ENCODE assay signal across 8 cellular contexts in genomic region chr7:102363549-102364393, GRCh38. TPM values are rescaled to one million over a fixed set of nuclear protein-coding genes. Genes with fewer than 3 reads are reported as not detected.
DNase-seq lines count a peak whose midpoint lies in the region; ATAC-seq and TF ChIP-seq lines count a peak whose summit lies in the region.
"Not testable (repeated sequence)": the region's sequence is repeated elsewhere in the genome, so short reads cannot be mapped to it uniquely, and the experiment has no call there.

No MANE protein-coding gene starts in this region.

- not testable (repeated sequence) for H3K9me3 Mint-ChIP-seq in activated T-helper 1 cell treated with anti-CD3 and anti-CD28 coated beads, Interleukin-12 subunit alpha, Interleukin-12 subunit beta, Interleukin-2, Interleukin-4 antibody, amounts not matched to agents 30 ng/mL and 10 ng/mL and 1 ng/mL, durations not matched to agents 14 hours and 24 hours and 36 hours; naive thymus-derived CD8-positive, alpha-beta T cell; stimulated activated naive B cell treated with anti-CD40 and anti-IgM and Interleukin-4, amounts not matched to agents 10 μg/mL and 1 μg/mL and 100 μg/mL, for 72 hours

- not testable (repeated sequence) for H3K36me3 Mint-ChIP-seq in activated T-helper 1 cell treated with anti-CD3 and anti-CD28 coated beads, Interleukin-12 subunit alpha, Interleukin-12 subunit beta, Interleukin-2, Interleukin-4 antibody, amounts not matched to agents 30 ng/mL and 10 ng/mL and 1 ng/mL, durations not matched to agents 14 hours and 24 hours and 36 hours (ENCODE audit: low read depth); stimulated activated naive B cell treated with anti-CD40 and anti-IgM and Interleukin-4, amounts not matched to agents 10 μg/mL and 1 μg/mL and 100 μg/mL, for 72 hours
- peaks cover 0 to 21% (median 6%) of the 10 kb centered on the region in 3 donors for H3K36me3 Mint-ChIP-seq in naive thymus-derived CD8-positive, alpha-beta T cell

- peak in 4 of 6 experiments; percentile 5 to 38 (median 28) for TF ChIP-seq CTCF in Peyer's patch (IDR thresholded peaks at IDR 0.05)
- TF ChIP-seq CTCF in fibroblast of mammary gland (conservative IDR thresholded peaks at IDR 0.05; ENCODE audit: control insufficient read depth, insufficient read depth, low read depth, low read length) = not testable (repeated sequence)

- not testable (repeated sequence) for H3K27me3 Mint-ChIP-seq in activated T-helper 1 cell treated with anti-CD3 and anti-CD28 coated beads, Interleukin-12 subunit alpha, Interleukin-12 subunit beta, Interleukin-2, Interleukin-4 antibody, amounts not matched to agents 30 ng/mL and 10 ng/mL and 1 ng/mL, durations not matched to agents 14 hours and 24 hours and 36 hours (ENCODE audit: insufficient read depth); naive thymus-derived CD8-positive, alpha-beta T cell; stimulated activated naive B cell treated with anti-CD40 and anti-IgM and Interleukin-4, amounts not matched to agents 10 μg/mL and 1 μg/mL and 100 μg/mL, for 72 hours

- peak; percentile 58 to 76 for TF ChIP-seq POLR2A in Peyer's patch (IDR thresholded peaks at IDR 0.05)

- peak overlapping the region; percentile 93 for H3K4me3 Mint-ChIP-seq in activated T-helper 1 cell treated with anti-CD3 and anti-CD28 coated beads, Interleukin-12 subunit alpha, Interleukin-12 subunit beta, Interleukin-2, Interleukin-4 antibody, amounts not matched to agents 30 ng/mL and 10 ng/mL and 1 ng/mL, durations not matched to agents 14 hours and 24 hours and 36 hours
- peak overlapping the region; percentile 85 to 94 (median 88) for H3K4me3 Mint-ChIP-seq in naive thymus-derived CD8-positive, alpha-beta T cell
- peak overlapping the region; percentile 93 to 94 for H3K4me3 Mint-ChIP-seq in stimulated activated naive B cell treated with anti-CD40 and anti-IgM and Interleukin-4, amounts not matched to agents 10 μg/mL and 1 μg/mL and 100 μg/mL, for 72 hours

- POLR2A ChIA-PET in naive thymus-derived CD8-positive, alpha-beta T cell (lab: Charles Lee) = interaction anchor here (1.0 to 1.3 kb wide), 2 partner anchors 32 to 73 kb away, joined by 3 read pairs; partner anchors contain the start of gene PRKRIP1

- not testable (repeated sequence) for H3K27me3 ChIP-seq in Peyer's patch

- H3K4me1 ChIP-seq in Peyer's patch = not testable (repeated sequence)

- peak overlapping the region; percentile 88 to 97 (median 92) for H3K4me3 ChIP-seq in Peyer's patch
- H3K4me3 ChIP-seq in fibroblast of mammary gland (ENCODE audit: control insufficient read depth, low read depth, low read length) = peak overlapping the region; percentile 56

- peak overlapping the region; percentile 67 for H3K27ac ChIP-seq in KOPT-K1 (ENCODE audit: low read depth, low read length, poor library complexity, severe bottlenecking)
- peak overlapping the region; percentile 87 to 94 (median 89) for H3K27ac ChIP-seq in Peyer's patch

- peak overlapping the region; percentile 83 for H3K27ac Mint-ChIP-seq in activated T-helper 1 cell treated with anti-CD3 and anti-CD28 coated beads, Interleukin-12 subunit alpha, Interleukin-12 subunit beta, Interleukin-2, Interleukin-4 antibody, amounts not matched to agents 30 ng/mL and 10 ng/mL and 1 ng/mL, durations not matched to agents 14 hours and 24 hours and 36 hours
- H3K27ac Mint-ChIP-seq in naive thymus-derived CD8-positive, alpha-beta T cell = peak overlapping the region; percentile 71 to 94 (median 92)
- H3K27ac Mint-ChIP-seq in stimulated activated naive B cell treated with anti-CD40 and anti-IgM and Interleukin-4, amounts not matched to agents 10 μg/mL and 1 μg/mL and 100 μg/mL, for 72 hours = peak overlapping the region; percentile 92

- intact Hi-C loops in activated T-helper 1 cell treated with anti-CD3 and anti-CD28 coated beads, Interleukin-12 subunit alpha, Interleukin-12 subunit beta, Interleukin-2, Interleukin-4 antibody, amounts not matched to agents 30 ng/mL and 10 ng/mL and 1 ng/mL, durations not matched to agents 14 hours and 24 hours and 36 hours (cut with micrococcal nuclease) = loop anchor here (1.0 kb wide), 3 partner anchors 33 to 101 kb away; partner anchors contain the start of genes ALKBH4, LRWD1 and PRKRIP1

- peaks cover 12% of the 10 kb centered on the region for H3K4me1 Mint-ChIP-seq in activated T-helper 1 cell treated with anti-CD3 and anti-CD28 coated beads, Interleukin-12 subunit alpha, Interleukin-12 subunit beta, Interleukin-2, Interleukin-4 antibody, amounts not matched to agents 30 ng/mL and 10 ng/mL and 1 ng/mL, durations not matched to agents 14 hours and 24 hours and 36 hours (ENCODE audit: low read depth)
- H3K4me1 Mint-ChIP-seq in naive thymus-derived CD8-positive, alpha-beta T cell = peaks cover 0 to 29% (median 15%) of the 10 kb centered on the region in 4 donors
- peaks cover 0 to 15% of the 10 kb centered on the region in 2 donors for H3K4me1 Mint-ChIP-seq in stimulated activated naive B cell treated with anti-CD40 and anti-IgM and Interleukin-4, amounts not matched to agents 10 μg/mL and 1 μg/mL and 100 μg/mL, for 72 hours

- peak; percentile 99 for ATAC-seq in GM21825 (IDR thresholded peaks at IDR 0.05; ENCODE audit: unreplicated experiment)
- peak; percentile 98 to 99 for ATAC-seq in naive thymus-derived CD8-positive, alpha-beta T cell
- ATAC-seq in stimulated activated naive B cell treated with anti-CD40 and anti-IgM and Interleukin-4, amounts not matched to agents 10 μg/mL and 1 μg/mL and 100 μg/mL, for 72 hours (replicated peaks) = peak; percentile 99 to 100

- DNase-seq in Daoy (ENCODE audit: low read depth) (peak; percentile 100), Peyer's patch (peak; percentile 92 to 98 (median 94)), fibroblast of mammary gland (ENCODE audit: low read depth) (peak; percentile 98)
- peak; percentile 94 for DNase-seq in activated T-helper 1 cell treated with anti-CD3 and anti-CD28 coated beads, Interleukin-12 subunit alpha, Interleukin-12 subunit beta, Interleukin-2, Interleukin-4 antibody, amounts not matched to agents 30 ng/mL and 10 ng/mL and 1 ng/mL, durations not matched to agents 14 hours and 24 hours and 36 hours (ENCODE audit: low spot score)
- DNase-seq in naive thymus-derived CD8-positive, alpha-beta T cell = peak; percentile 82 to 97 (median 93)
- DNase-seq in stimulated activated naive B cell treated with anti-CD40 and anti-IgM and Interleukin-4, amounts not matched to agents 10 μg/mL and 1 μg/mL and 100 μg/mL, for 72 hours = peak; percentile 96

- H3K9me3 ChIP-seq in KOPT-K1 (ENCODE audit: insufficient read depth, low read length, poor library complexity, severe bottlenecking); Peyer's patch: not testable (repeated sequence)

- peaks cover 19% of the 10 kb centered on the region for H3K36me3 ChIP-seq in KOPT-K1 (ENCODE audit: insufficient read depth, low read length)
- not testable (repeated sequence) for H3K36me3 ChIP-seq in Peyer's patch

RNA-seq across cellular contexts. Expression of gene SPDYE6, which starts 7.5 kb away (rescaled TPM):
- not detected in 2 replicates for total RNA-seq in Daoy (2014; rRNA removed; shearing (Covaris generic))
- not detected for total RNA-seq in Peyer's patch
- total RNA-seq in activated T-helper 1 cell treated with anti-CD3 and anti-CD28 coated beads, Interleukin-12 subunit alpha, Interleukin-12 subunit beta, Interleukin-2, Interleukin-4 antibody, amounts not matched to agents 30 ng/mL and 10 ng/mL and 1 ng/mL, durations not matched to agents 14 hours and 24 hours and 36 hours = not detected in 2 replicates
- not detected for total RNA-seq in naive thymus-derived CD8-positive, alpha-beta T cell
- polyA plus RNA-seq in naive thymus-derived CD8-positive, alpha-beta T cell = under 1 TPM in 2 of 3 donors, not detected in 1; 0.25 to 0.52 TPM

RNA-seq across cellular contexts. Expression of gene PRKRIP1, which starts 32.4 kb away (rescaled TPM):
- 52.5 and 64.1 TPM in 2 replicates for total RNA-seq in Daoy (2014; rRNA removed; shearing (Covaris generic))
- 10 to 100 TPM; 20.7 to 63.5 (median 38.2) TPM for total RNA-seq in Peyer's patch
- total RNA-seq in activated T-helper 1 cell treated with anti-CD3 and anti-CD28 coated beads, Interleukin-12 subunit alpha, Interleukin-12 subunit beta, Interleukin-2, Interleukin-4 antibody, amounts not matched to agents 30 ng/mL and 10 ng/mL and 1 ng/mL, durations not matched to agents 14 hours and 24 hours and 36 hours = 25.7 and 28.3 TPM in 2 replicates
- total RNA-seq in naive thymus-derived CD8-positive, alpha-beta T cell = 10 to 100 TPM; 47.9 TPM
- 10 to 100 TPM; 13.4 to 27.0 (median 17.7) TPM for polyA plus RNA-seq in naive thymus-derived CD8-positive, alpha-beta T cell

Comparison
In these comparisons a context has a peak if more than half of its experiments do, and no peak if none do; other contexts are left out.
1. Peak in every context shown above with its lines: DNase-seq, ATAC-seq, H3K4me3 ChIP-seq and H3K27ac ChIP-seq.